In genomic region chr2:88265352-88265960, GRCh38 we compare ENCODE assay signal across 10 cellular contexts.
A peak's percentile ranks its signal among the peaks of the same experiment; 100 is the strongest.
DNase-seq lines count a peak whose midpoint lies in the region; ATAC-seq and TF ChIP-seq lines count a peak whose summit lies in the region.
"Had no signal": no experiment of that assay in that cellular context is flagged by ENCODE, and none has a peak within 500 bp of the region (broad histone marks: within the 10 kb centered on the region; RNA-seq: fewer than 3 reads in every experiment).

No MANE protein-coding gene starts in this region.

- TF ChIP-seq CTCF in cardiac fibroblast (IDR thresholded peaks at IDR 0.05; ENCODE audit: low read depth, low read length), result no peak

- peak overlapping the region in 1 of 2 donors; percentile 2 for H3K4me3 Mint-ChIP-seq in activated T-cell treated with anti-CD3 and anti-CD28 coated beads, Interleukin-2, amount 50 U/mL, for 72 hours
- H3K4me3 Mint-ChIP-seq: T-helper 1 cell treated with Interleukin-12 subunit alpha and Interleukin-12 subunit beta and Interleukin-4 antibody, amounts not matched to agents 30 μg/mL and 1 μg/mL, for 36 hours had no signal

- H3K79me1 ChIP-seq in neuronal stem cell (ENCODE audit: low read depth, low read length), result no peaks in the 10 kb centered on the region

- peak overlapping the region; percentile 9 for H3K27ac Mint-ChIP-seq in activated T-cell treated with anti-CD3 and anti-CD28 coated beads, Interleukin-2, amount 50 U/mL, for 72 hours
- H3K27ac Mint-ChIP-seq: T-helper 1 cell treated with Interleukin-12 subunit alpha and Interleukin-12 subunit beta and Interleukin-4 antibody, amounts not matched to agents 30 μg/mL and 1 μg/mL, for 36 hours had no signal

- H3K9me3 ChIP-seq in neuronal stem cell (replicated peaks in 1 of 2; ENCODE audit: control insufficient read depth in 2 of 2, insufficient read depth in 1 of 2, low read depth in 1 of 2, low read length in 2 of 2), result peaks cover 0 to 5% of the 10 kb centered on the region in 2 donors

- H2AFZ ChIP-seq in neuronal stem cell (ENCODE audit: low read length), result no peak overlapping the region

- H2BK15ac ChIP-seq in neuronal stem cell (ENCODE audit: low read length), result no peak overlapping the region

- no peak overlapping the region for H4K91ac ChIP-seq in neuronal stem cell (ENCODE audit: low read depth, low read length, poor library complexity)

- H3K4me3 ChIP-seq in cardiac fibroblast (replicated peaks in 1 of 2; ENCODE audit: low read depth in 2 of 2, low read length in 2 of 2) (no peak overlapping the region), neuronal stem cell (ENCODE audit: low read length in 2 of 2) (no peak overlapping the region)

- H3K4me1 ChIP-seq in neuronal stem cell (ENCODE audit: control insufficient read depth in 2 of 2, insufficient read depth in 1 of 2, low read depth in 1 of 2, low read length in 2 of 2), result no peaks in the 10 kb centered on the region

- peak; percentile 21 to 26 for DNase-seq in activated T-cell treated with anti-CD3 and anti-CD28 coated beads, Interleukin-2, amount 50 U/mL, for 72 hours
- DNase-seq in activated T-cell treated with anti-CD3 and anti-CD28 coated beads for 4 hours, result no peak
- DNase-seq in LoVo (ENCODE audit: low spot score), result peak; percentile 39
- peak; percentile 10 to 18 for DNase-seq in cardiac fibroblast (ENCODE audit: low read depth in 2 of 2)
- DNase-seq in stimulated activated naive CD8-positive, alpha-beta T cell treated with anti-CD3 and anti-CD28 coated beads, Interleukin-15, Interleukin-2, amounts not matched to agents 100 U/mL and 50 U/mL, for 24 hours, result peak; percentile 27
- DNase-seq in neuronal stem cell (ENCODE audit: low spot score), result no peak
- DNase-seq in AG08396 (ENCODE audit: low spot score), result no peak

- no peaks in the 10 kb centered on the region for H3K36me3 Mint-ChIP-seq in activated T-cell treated with anti-CD3 and anti-CD28 coated beads, Interleukin-2, amount 50 U/mL, for 72 hours (ENCODE audit: insufficient read depth in 2 of 2)
- H3K36me3 Mint-ChIP-seq: CD14-positive monocyte had no signal

- no peak overlapping the region for H2BK12ac ChIP-seq in neuronal stem cell (ENCODE audit: low read length)

- H3K14ac ChIP-seq in neuronal stem cell (ENCODE audit: low read length), result no peak overlapping the region

- no peak overlapping the region for H3K27ac ChIP-seq in neuronal stem cell (replicated peaks; ENCODE audit: low read length)

- ATAC-seq in activated T-cell treated with anti-CD3 and anti-CD28 coated beads, Interleukin-2, amount 50 U/mL, for 72 hours (replicated peaks in 1 of 2), result peak; percentile 88 to 96
- ATAC-seq in stimulated activated naive CD8-positive, alpha-beta T cell treated with anti-CD3 and anti-CD28 coated beads, Interleukin-15, Interleukin-2, amounts not matched to agents 100 U/mL and 50 U/mL, for 24 hours, result peak; percentile 80
- ATAC-seq in HG03354 (IDR thresholded peaks at IDR 0.05; ENCODE audit: poor library complexity, severe bottlenecking, unreplicated experiment), result no peak

- H3K18ac ChIP-seq in neuronal stem cell (ENCODE audit: low read length), result no peak overlapping the region

- no peak overlapping the region for H2BK5ac ChIP-seq in neuronal stem cell (ENCODE audit: low read length)

- H4K8ac ChIP-seq in neuronal stem cell (ENCODE audit: low read depth, low read length), result no peak overlapping the region

- no peaks in the 10 kb centered on the region for H3K9me3 Mint-ChIP-seq in activated T-cell treated with anti-CD3 and anti-CD28 coated beads, Interleukin-2, amount 50 U/mL, for 72 hours
- H3K9me3 Mint-ChIP-seq: T-helper 1 cell treated with Interleukin-12 subunit alpha and Interleukin-12 subunit beta and Interleukin-4 antibody, amounts not matched to agents 30 μg/mL and 1 μg/mL, for 36 hours had no signal

- H3K4me2 ChIP-seq in neuronal stem cell (ENCODE audit: insufficient read depth, low read length, poor library complexity, severe bottlenecking), result no peak overlapping the region

- H2AK5ac ChIP-seq in neuronal stem cell (ENCODE audit: low read depth, low read length), result no peak overlapping the region

- H3K27me3 Mint-ChIP-seq in activated T-cell treated with anti-CD3 and anti-CD28 coated beads, Interleukin-2, amount 50 U/mL, for 72 hours (ENCODE audit: low read depth), result peaks cover 16% of the 10 kb centered on the region

- H3K23ac ChIP-seq in neuronal stem cell (ENCODE audit: low read depth, low read length, poor library complexity), result no peak overlapping the region

- no peak overlapping the region for H2BK120ac ChIP-seq in neuronal stem cell (ENCODE audit: low read depth, low read length)

- peaks cover 6% of the 10 kb centered on the region for H3K4me1 Mint-ChIP-seq in activated T-cell treated with anti-CD3 and anti-CD28 coated beads, Interleukin-2, amount 50 U/mL, for 72 hours (ENCODE audit: low read depth)

- H3K36me3 ChIP-seq in neuronal stem cell (replicated peaks in 1 of 2; ENCODE audit: control insufficient read depth in 2 of 2, insufficient read depth in 2 of 2, low read length in 2 of 2), result no peaks in the 10 kb centered on the region

- no peaks in the 10 kb centered on the region for H3K27me3 ChIP-seq in neuronal stem cell (ENCODE audit: control insufficient read depth in 3 of 3, insufficient read depth in 3 of 3, low read depth in 1 of 3, low read length in 3 of 3)

- WGBS in neuronal stem cell (ENCODE audit: extremely low coverage in 2 of 2, insufficient read length in 2 of 2, insufficient replicate concordance in 1 of 2), 2 donors, result no CpG with 5 or more reads among the region's 4 CpGs

- H3K4ac ChIP-seq in neuronal stem cell (ENCODE audit: low read length), result no peak overlapping the region

- no peak overlapping the region for H3K9ac ChIP-seq in neuronal stem cell (ENCODE audit: low read depth, low read length, poor library complexity)

Comparison
In these comparisons a context has a peak if more than half of its experiments do, and no peak if none do; other contexts are left out.
1. DNase-seq: peak in activated T-cell treated with anti-CD3 and anti-CD28 coated beads, Interleukin-2, amount 50 U/mL, for 72 hours (2 of 2), LoVo (single experiment), cardiac fibroblast (2 of 2) and stimulated activated naive CD8-positive, alpha-beta T cell treated with anti-CD3 and anti-CD28 coated beads, Interleukin-15, Interleukin-2, amounts not matched to agents 100 U/mL and 50 U/mL, for 24 hours (single experiment); none in activated T-cell treated with anti-CD3 and anti-CD28 coated beads for 4 hours (single experiment), neuronal stem cell (single experiment) and AG08396 (single experiment).